ENCODE assay signal across 1 cellular context in genomic region chr17:57455063-57455914, GRCh38.
TF ChIP-seq lines count a peak whose summit lies in the region.

No MANE protein-coding gene starts in this region.

TF ChIP-seq in SK-N-SH, 30 proteins besides CTCF, POLR2A, EP300 and RAD21 (continued from another document):
- TF ChIP-seq MAX (IDR thresholded peaks at IDR 0.05; ENCODE audit: low read depth) (no peak), PBX3 (IDR thresholded peaks at IDR 0.05) (no peak), CHD2 (IDR thresholded peaks at IDR 0.05; ENCODE audit: low read length, partially characterized antibody) (no peak)
TF ChIP-seq in SK-N-SH: peak in this region for 0.
